In the genomic region with DNA sequence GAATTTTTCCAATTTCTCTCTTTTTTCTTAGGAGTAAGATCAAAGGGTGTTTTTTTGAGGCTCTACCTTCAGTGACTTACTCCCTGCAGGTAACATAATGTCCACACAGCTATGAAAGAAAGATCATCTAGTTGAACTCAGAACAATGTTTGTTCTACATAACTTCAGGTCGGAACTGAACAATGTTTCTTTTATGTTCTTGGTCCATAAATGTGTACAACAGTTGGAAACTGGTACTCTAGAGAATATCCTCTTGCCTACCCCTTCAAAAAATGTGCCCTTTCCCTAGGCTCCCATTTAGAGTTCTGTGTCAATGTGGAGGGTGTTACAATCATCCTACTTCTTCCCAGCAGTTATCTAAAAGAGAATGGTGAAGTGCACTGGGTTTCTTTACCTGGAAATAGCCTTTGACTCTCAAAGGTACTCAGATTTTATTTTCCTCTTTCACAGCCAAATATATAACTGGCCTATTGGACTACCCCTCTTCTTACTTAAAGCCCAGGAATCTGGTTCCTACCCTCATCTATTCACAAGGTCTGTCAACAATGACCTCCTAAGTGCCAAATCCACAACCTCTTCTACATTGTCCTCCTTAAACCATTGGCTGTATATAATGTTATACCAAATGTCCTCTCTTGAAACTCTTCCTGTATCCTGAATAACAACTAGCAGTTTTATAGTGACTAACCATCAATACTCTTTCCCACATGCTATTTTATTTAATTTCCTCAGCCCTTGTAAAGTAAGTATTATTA, we compare ENCODE assay signal across 18 cellular contexts. TPM values are rescaled to one million over a fixed set of nuclear protein-coding genes. Genes with fewer than 3 reads are reported as not detected.
DNase-seq lines count a peak whose midpoint lies in the region; ATAC-seq and TF ChIP-seq lines count a peak whose summit lies in the region.
"Had no signal": no experiment of that assay in that cellular context is flagged by ENCODE, and none has a peak within 500 bp of the region (broad histone marks: within the 10 kb centered on the region; RNA-seq: fewer than 3 reads in every experiment).

No MANE protein-coding gene starts in this region.

- H3K27ac Mint-ChIP-seq in CD4-positive, alpha-beta memory T cell, result peak overlapping the region in 4 of 7 donors; percentile 7 to 88 (median 40)
- peak overlapping the region in 5 of 8 donors; percentile 2 to 83 (median 24) for H3K27ac Mint-ChIP-seq in CD8-positive, alpha-beta memory T cell
- H3K27ac Mint-ChIP-seq in HFFc6, result peak overlapping the region; percentile 51
- peak overlapping the region; percentile 7 for H3K27ac Mint-ChIP-seq in central memory CD8-positive, alpha-beta T cell (ENCODE audit: low read depth)
- H3K27ac Mint-ChIP-seq in activated naive CD4-positive, alpha-beta T cell treated with anti-CD3 and anti-CD28 coated beads for 36 hours, result no peak overlapping the region
- H3K27ac Mint-ChIP-seq: CD4-positive, CD25-positive, alpha-beta regulatory T cell had no signal

- H3K4me3 Mint-ChIP-seq in CD4-positive, alpha-beta memory T cell, result no peak overlapping the region
- H3K4me3 Mint-ChIP-seq in CD8-positive, alpha-beta memory T cell, result no peak overlapping the region
- peak overlapping the region; percentile 2; the same call in 1 of the 2 replicates for H3K4me3 Mint-ChIP-seq in HFFc6
- no peak overlapping the region for H3K4me3 Mint-ChIP-seq in central memory CD8-positive, alpha-beta T cell
- H3K4me3 Mint-ChIP-seq in activated naive CD4-positive, alpha-beta T cell treated with anti-CD3 and anti-CD28 coated beads for 36 hours, result no peak overlapping the region
- H3K4me3 Mint-ChIP-seq: CD4-positive, CD25-positive, alpha-beta regulatory T cell had no signal

- POLR2A ChIA-PET in CD4-positive, alpha-beta memory T cell (lab: Charles Lee; ENCODE audit: partially characterized antibody), result no interaction called here
- POLR2A ChIA-PET in CD8-positive, alpha-beta memory T cell (lab: Charles Lee), result no interaction called here

- no peaks in the 10 kb centered on the region for H3K9me3 ChIP-seq in CD4-positive, alpha-beta memory T cell (ENCODE audit: control insufficient read depth in 1 of 2, low read length in 2 of 2)
- no peaks in the 10 kb centered on the region for H3K9me3 ChIP-seq in CD8-positive, alpha-beta memory T cell (ENCODE audit: low read length)
- H3K9me3 ChIP-seq in ascending aorta, result peaks cover 0 to 9% of the 10 kb centered on the region in 2 donors
- H3K9me3 ChIP-seq: BE2C had no signal

- H3K4me1 ChIP-seq in CD4-positive, alpha-beta memory T cell (ENCODE audit: insufficient read depth, low read length), result no peaks in the 10 kb centered on the region
- H3K4me1 ChIP-seq in CD8-positive, alpha-beta memory T cell (ENCODE audit: insufficient read depth, low read length), result no peaks in the 10 kb centered on the region
- no peaks in the 10 kb centered on the region for H3K4me1 ChIP-seq in ascending aorta
- H3K4me1 ChIP-seq: BE2C had no signal

- H3K4me3 ChIP-seq in CD4-positive, alpha-beta memory T cell (ENCODE audit: low read length in 2 of 2), result no peak overlapping the region
- H3K4me3 ChIP-seq in CD8-positive, alpha-beta memory T cell (ENCODE audit: low read length), result no peak overlapping the region
- no peak overlapping the region for H3K4me3 ChIP-seq in ascending aorta

- H3K9me3 Mint-ChIP-seq in CD4-positive, alpha-beta memory T cell, result peaks cover 0 to 4% (median 0%) of the 10 kb centered on the region in 8 donors
- H3K9me3 Mint-ChIP-seq in CD8-positive, alpha-beta memory T cell, result no peaks in the 10 kb centered on the region
- no peaks in the 10 kb centered on the region for H3K9me3 Mint-ChIP-seq in HFFc6
- no peaks in the 10 kb centered on the region for H3K9me3 Mint-ChIP-seq in central memory CD8-positive, alpha-beta T cell
- peaks cover 3% of the 10 kb centered on the region for H3K9me3 Mint-ChIP-seq in activated naive CD4-positive, alpha-beta T cell treated with anti-CD3 and anti-CD28 coated beads for 36 hours

- ATAC-seq in central memory CD8-positive, alpha-beta T cell (replicated peaks; ENCODE audit: extremely low read depth, poor library complexity, severe bottlenecking), result no peak
- ATAC-seq: HCT116 had no signal

- intact Hi-C loops in CD4-positive, alpha-beta memory T cell (cut with micrococcal nuclease), result no loop called here
- intact Hi-C loops in activated naive CD4-positive, alpha-beta T cell treated with anti-CD3 and anti-CD28 coated beads for 36 hours (cut with micrococcal nuclease), result no loop called here
- intact Hi-C loops in ascending aorta (cut with DNase I), result no loop called here

- no peak overlapping the region for H3K27ac ChIP-seq in CD4-positive, alpha-beta memory T cell (ENCODE audit: low read depth, low read length)
- H3K27ac ChIP-seq in CD8-positive, alpha-beta memory T cell (ENCODE audit: low read depth, low read length), result no peak overlapping the region
- no peak overlapping the region for H3K27ac ChIP-seq in ascending aorta

- H3K36me3 ChIP-seq in CD4-positive, alpha-beta memory T cell (ENCODE audit: insufficient read depth, low read length), result peaks cover 2% of the 10 kb centered on the region
- no peaks in the 10 kb centered on the region for H3K36me3 ChIP-seq in CD8-positive, alpha-beta memory T cell (ENCODE audit: insufficient read depth, low read length)
- H3K36me3 ChIP-seq in ascending aorta, result peaks cover under 1 to 15% of the 10 kb centered on the region in 2 donors
- H3K36me3 ChIP-seq: BE2C had no signal

- no peaks in the 10 kb centered on the region for H3K27me3 Mint-ChIP-seq in CD4-positive, alpha-beta memory T cell
- no peaks in the 10 kb centered on the region for H3K27me3 Mint-ChIP-seq in CD8-positive, alpha-beta memory T cell
- H3K27me3 Mint-ChIP-seq in HFFc6 (ENCODE audit: insufficient read depth), result no peaks in the 10 kb centered on the region; the same call in none of the 2 replicates
- H3K27me3 Mint-ChIP-seq in central memory CD8-positive, alpha-beta T cell, result no peaks in the 10 kb centered on the region
- no peaks in the 10 kb centered on the region for H3K27me3 Mint-ChIP-seq in activated naive CD4-positive, alpha-beta T cell treated with anti-CD3 and anti-CD28 coated beads for 36 hours (ENCODE audit: low read depth)
- H3K27me3 Mint-ChIP-seq: CD4-positive, CD25-positive, alpha-beta regulatory T cell had no signal

- no peak for TF ChIP-seq CTCF in HFFc6 (IDR thresholded peaks at IDR 0.05)
- TF ChIP-seq CTCF in ascending aorta (IDR thresholded peaks at IDR 0.05), result no peak

- H3K4me1 Mint-ChIP-seq in CD4-positive, alpha-beta memory T cell, result peaks cover under 1 to 9% (median 5%) of the 10 kb centered on the region in 4 donors
- peaks cover 2 to 8% (median 4%) of the 10 kb centered on the region in 3 donors for H3K4me1 Mint-ChIP-seq in CD8-positive, alpha-beta memory T cell
- H3K4me1 Mint-ChIP-seq in HFFc6 (ENCODE audit: low read depth), result peaks cover 41% of the 10 kb centered on the region
- peaks cover 24% of the 10 kb centered on the region for H3K4me1 Mint-ChIP-seq in central memory CD8-positive, alpha-beta T cell
- no peaks in the 10 kb centered on the region for H3K4me1 Mint-ChIP-seq in activated naive CD4-positive, alpha-beta T cell treated with anti-CD3 and anti-CD28 coated beads for 36 hours (ENCODE audit: low read depth)

- H3K36me3 Mint-ChIP-seq in CD4-positive, alpha-beta memory T cell, result peaks cover 27 to 40% of the 10 kb centered on the region in 2 donors
- H3K36me3 Mint-ChIP-seq in CD8-positive, alpha-beta memory T cell, result peaks cover 32 to 35% (median 34%) of the 10 kb centered on the region in 3 donors
- peaks cover 35% of the 10 kb centered on the region for H3K36me3 Mint-ChIP-seq in HFFc6 (ENCODE audit: low read depth)
- peaks cover 7% of the 10 kb centered on the region for H3K36me3 Mint-ChIP-seq in central memory CD8-positive, alpha-beta T cell (ENCODE audit: insufficient read depth)
- peaks cover 4% of the 10 kb centered on the region for H3K36me3 Mint-ChIP-seq in activated naive CD4-positive, alpha-beta T cell treated with anti-CD3 and anti-CD28 coated beads for 36 hours (ENCODE audit: low read depth)

- DNase-seq in CD4-positive, alpha-beta memory T cell, result no peak
- no peak for DNase-seq in CD8-positive, alpha-beta memory T cell
- DNase-seq in HFFc6 (no peak), NK-92 (lab: John Stamatoyannopoulos, UW; ENCODE audit: unreplicated experiment) (no peak), ascending aorta (ENCODE audit: low spot score in 2 of 2) (no peak), NOMO-1 (lab: John Stamatoyannopoulos, UW; ENCODE audit: unreplicated experiment in 2 of 2) (no peak)
- DNase-seq in central memory CD8-positive, alpha-beta T cell (ENCODE audit: low spot score in 2 of 2), result no peak
- DNase-seq in activated naive CD4-positive, alpha-beta T cell treated with anti-CD3 and anti-CD28 coated beads for 36 hours, result no peak
- DNase-seq: ACHN; BE2C; C1 segment of cervical spinal cord; CD4-positive, CD25-positive, alpha-beta regulatory T cell; DMS153; DMS79; GDM1; GOT3; H7 had no signal

- no peaks in the 10 kb centered on the region for H3K27me3 ChIP-seq in CD4-positive, alpha-beta memory T cell (ENCODE audit: insufficient read depth, low read length)
- no peaks in the 10 kb centered on the region for H3K27me3 ChIP-seq in CD8-positive, alpha-beta memory T cell (ENCODE audit: insufficient read depth, low read length, poor library complexity, severe bottlenecking)
- H3K27me3 ChIP-seq in ascending aorta, result no peaks in the 10 kb centered on the region
- H3K27me3 ChIP-seq: BE2C had no signal

- CTCF ChIA-PET in CD4-positive, alpha-beta memory T cell (lab: Charles Lee; ENCODE audit: partially characterized antibody), result no interaction called here
- CTCF ChIA-PET in CD8-positive, alpha-beta memory T cell (lab: Charles Lee), result no interaction called here
- CTCF ChIA-PET in activated naive CD4-positive, alpha-beta T cell treated with anti-CD3 and anti-CD28 coated beads for 36 hours (lab: Charles Lee), result no interaction called here

RNA-seq across cellular contexts. Expression of gene CD58, which starts 42.3 kb away (rescaled TPM):
- 10 to 100 TPM; 25.2 to 30.9 TPM for total RNA-seq in CD4-positive, alpha-beta memory T cell
- 10 to 100 TPM; 58.2 to 61.3 TPM for polyA plus RNA-seq in CD4-positive, alpha-beta memory T cell
- total RNA-seq in CD8-positive, alpha-beta memory T cell, result 10 to 100 TPM; 29.9 to 30.7 TPM
- polyA plus RNA-seq in CD8-positive, alpha-beta memory T cell, result 49.1 TPM
- total RNA-seq in HFFc6 (2021; fragmentation: NEBNext Ultra II Directional; extraction: Animal tissue kit (Norgen Biotek cat#: 25700)), result 1 to 10 TPM; 6.6 to 9.5 (median 8.5) TPM
- 1 to 10 TPM; 3.9 to 4.2 TPM for total RNA-seq in activated naive CD4-positive, alpha-beta T cell treated with anti-CD3 and anti-CD28 coated beads for 36 hours
- 50.7 TPM for total RNA-seq in ascending aorta
